Comparison of ENCODE assay signal across 8 cellular contexts in the genomic region with DNA sequence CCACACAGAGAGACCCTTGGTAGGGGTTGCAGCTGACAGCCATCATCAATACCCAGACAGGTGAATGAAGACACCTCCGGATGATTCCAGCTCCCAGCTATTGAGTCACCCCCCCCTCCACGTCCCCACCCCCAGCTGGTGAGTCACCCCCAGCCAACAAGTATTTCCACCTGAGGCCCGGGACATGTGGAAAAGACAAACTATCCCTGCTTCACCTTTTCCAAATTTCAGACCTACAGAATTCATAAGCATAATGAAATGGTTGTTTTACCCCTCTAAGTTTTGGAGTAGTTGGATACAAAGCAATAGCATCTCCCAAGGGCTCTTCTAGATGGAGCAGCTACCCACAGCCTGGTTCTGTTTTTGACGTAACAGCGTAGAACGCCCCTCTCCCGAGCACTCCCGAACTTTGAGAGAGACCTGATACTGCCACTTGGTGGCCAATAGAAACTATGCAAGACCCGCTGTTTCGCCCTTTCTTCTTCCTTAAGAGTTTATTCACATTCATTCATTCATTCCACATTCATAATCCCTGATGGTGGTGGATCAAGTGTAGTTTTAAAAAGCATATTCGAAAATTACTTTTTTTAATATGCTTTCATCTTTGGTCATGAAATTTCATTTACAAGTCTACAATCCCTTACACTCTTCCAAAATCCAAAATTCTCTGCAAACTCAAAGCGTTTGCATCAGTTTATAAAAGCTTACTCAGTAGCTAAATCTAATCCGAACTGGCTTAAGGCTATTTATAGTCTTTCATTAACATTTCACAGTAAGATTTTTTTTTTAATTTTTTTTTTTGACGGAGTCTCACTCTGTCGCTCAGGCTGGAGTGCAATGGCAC. TPM values are rescaled to one million over a fixed set of nuclear protein-coding genes. Genes with fewer than 3 reads are reported as not detected.
DNase-seq lines count a peak whose midpoint lies in the region; ATAC-seq and TF ChIP-seq lines count a peak whose summit lies in the region.

No MANE protein-coding gene starts in this region.

- no peak overlapping the region for H3K27ac ChIP-seq in Peyer's patch
- H3K27ac ChIP-seq in mesenchymal stem cell (ENCODE audit: low read length, poor library complexity, severe bottlenecking): no peak overlapping the region

- BruUV-seq in Caco-2 (replicated peaks; lab: Mats Ljungman, UMichigan): no TSS peak

- no peak for TF ChIP-seq POLR2A in Peyer's patch (IDR thresholded peaks at IDR 0.05)

- H3K18ac ChIP-seq in mesenchymal stem cell (ENCODE audit: low read depth in 1 of 2, low read length in 2 of 2): no peak overlapping the region

- H2BK5ac ChIP-seq in mesenchymal stem cell (ENCODE audit: low read depth, low read length, poor library complexity, severe bottlenecking): no peak overlapping the region

- no peaks in the 10 kb centered on the region for H3K79me1 ChIP-seq in mesenchymal stem cell (replicated peaks; ENCODE audit: low read length, poor library complexity, severe bottlenecking)

- H4K91ac ChIP-seq in mesenchymal stem cell (ENCODE audit: low read length): no peak overlapping the region

- H4K8ac ChIP-seq in mesenchymal stem cell (ENCODE audit: low read length): no peak overlapping the region

- peaks cover 6% of the 10 kb centered on the region for H3K36me3 Mint-ChIP-seq in Caco-2 (ENCODE audit: insufficient read depth, unreplicated experiment)

- peak; percentile 71 to 73 for DNase-seq in Caco-2
- peak; percentile 62 for DNase-seq in HT-29 (ENCODE audit: low spot score)
- no peak for DNase-seq in Peyer's patch
- peak; percentile 19 to 63 for DNase-seq in cardiac fibroblast (ENCODE audit: low read depth in 2 of 2)
- DNase-seq in mesenchymal stem cell: peak; percentile 9

- POLR2A ChIA-PET in Caco-2 (lab: Charles Lee): no interaction called here

- H3K9ac ChIP-seq in mesenchymal stem cell (ENCODE audit: low read length): no peak overlapping the region

- H3K9me3 Mint-ChIP-seq in Caco-2 (ENCODE audit: unreplicated experiment): peaks cover 9% of the 10 kb centered on the region

- H2BK12ac ChIP-seq in mesenchymal stem cell (ENCODE audit: low read length in 2 of 2): no peak overlapping the region

- H3K4me1 ChIP-seq in Caco-2 (no peaks in the 10 kb centered on the region), Peyer's patch (no peaks in the 10 kb centered on the region), mesenchymal stem cell (ENCODE audit: control insufficient read depth, insufficient read depth, low read depth, low read length) (no peaks in the 10 kb centered on the region)

- intact Hi-C loops in Caco-2 (cut with micrococcal nuclease; ENCODE audit: unreplicated experiment): loop anchor here (1.0 kb wide), 1 partner anchor 144 kb away; no protein-coding TSS in a partner anchor

- no peaks in the 10 kb centered on the region for H3K9me3 ChIP-seq in Caco-2
- H3K9me3 ChIP-seq in Peyer's patch: no peaks in the 10 kb centered on the region
- H3K9me3 ChIP-seq in mesenchymal stem cell (ENCODE audit: control insufficient read depth, low read length): peaks cover 7% of the 10 kb centered on the region

- peak overlapping the region; percentile 40 for H3K4me3 Mint-ChIP-seq in Caco-2 (ENCODE audit: unreplicated experiment)

- H3K27ac Mint-ChIP-seq in Caco-2 (ENCODE audit: unreplicated experiment): no peak overlapping the region

- H3K27me3 ChIP-seq in Caco-2 (replicated peaks; ENCODE audit: control insufficient read depth, insufficient read depth, low read length) (no peaks in the 10 kb centered on the region; the same call in 1 of the 2 replicates), Peyer's patch (no peaks in the 10 kb centered on the region), mesenchymal stem cell (ENCODE audit: control insufficient read depth in 1 of 2, insufficient read depth in 1 of 2, low read length in 2 of 2) (peaks cover 6 to 12% of the 10 kb centered on the region in 2 experiments)

- H3K14ac ChIP-seq in mesenchymal stem cell (ENCODE audit: low read length in 2 of 2): no peak overlapping the region

- 43% methylated on average over 10 of the region's 15 CpGs for WGBS in mesenchymal stem cell

- ATAC-seq in GM19463 (IDR thresholded peaks at IDR 0.05; ENCODE audit: unreplicated experiment): no peak
- no peak for ATAC-seq in GM19452 (IDR thresholded peaks at IDR 0.05; ENCODE audit: unreplicated experiment)
- ATAC-seq in HG03469 (IDR thresholded peaks at IDR 0.05; ENCODE audit: unreplicated experiment): no peak

- TF ChIP-seq CTCF in Caco-2 (IDR thresholded peaks at IDR 0.05; ENCODE audit: insufficient read depth in 1 of 2, low read depth in 1 of 2, low read length in 1 of 2, severe bottlenecking in 1 of 2, unreplicated experiment in 1 of 2) (peak; percentile 94 to 96), Peyer's patch (IDR thresholded peaks at IDR 0.05) (peak; percentile 23 to 83 (median 52)), cardiac fibroblast (IDR thresholded peaks at IDR 0.05; ENCODE audit: low read depth, low read length) (peak; percentile 64)

- H3K36me3 ChIP-seq in Caco-2 (ENCODE audit: control insufficient read depth, insufficient read depth, low read length) (no peaks in the 10 kb centered on the region), Peyer's patch (no peaks in the 10 kb centered on the region), mesenchymal stem cell (ENCODE audit: control insufficient read depth in 1 of 2, insufficient read depth in 2 of 2, low read depth in 1 of 2, low read length in 2 of 2) (no peaks in the 10 kb centered on the region)

- CTCF ChIA-PET in Caco-2 (lab: Charles Lee): interaction anchor here (0.5 to 1.3 kb wide), 10 partner anchors 9 to 157 kb away, joined by 3 to 9 read pairs (median 3); a partner anchor contains a TSS

- H3K27me3 Mint-ChIP-seq in Caco-2 (ENCODE audit: insufficient read depth, unreplicated experiment): peaks cover 2% of the 10 kb centered on the region

- H3K4ac ChIP-seq in mesenchymal stem cell (ENCODE audit: low read depth in 1 of 2, low read length in 2 of 2): no peak overlapping the region

- no peak overlapping the region for H3K4me3 ChIP-seq in Caco-2 (ENCODE audit: low read depth, low read length)
- no peak overlapping the region for H3K4me3 ChIP-seq in Peyer's patch
- H3K4me3 ChIP-seq in cardiac fibroblast (replicated peaks in 1 of 2; ENCODE audit: low read depth in 2 of 2, low read length in 2 of 2): no peak overlapping the region
- no peak overlapping the region for H3K4me3 ChIP-seq in mesenchymal stem cell (ENCODE audit: insufficient read depth in 1 of 2, low read depth in 1 of 2, low read length in 2 of 2)

- no peak overlapping the region for H2AFZ ChIP-seq in mesenchymal stem cell (ENCODE audit: low read depth, low read length)

- H2AK5ac ChIP-seq in mesenchymal stem cell (ENCODE audit: low read length, severe bottlenecking): no peak overlapping the region

- H2BK15ac ChIP-seq in mesenchymal stem cell (ENCODE audit: low read depth, poor library complexity, severe bottlenecking): no peak overlapping the region

- no peak overlapping the region for H2BK120ac ChIP-seq in mesenchymal stem cell (ENCODE audit: low read depth, low read length)

- H3K23ac ChIP-seq in mesenchymal stem cell (ENCODE audit: low read length in 2 of 2): no peak overlapping the region

- H3K4me1 Mint-ChIP-seq in Caco-2 (ENCODE audit: low read depth, unreplicated experiment): peaks cover 7% of the 10 kb centered on the region

- H3K4me2 ChIP-seq in mesenchymal stem cell (ENCODE audit: low read length, poor library complexity, severe bottlenecking): no peak overlapping the region

RNA-seq across cellular contexts. Expression of a gene that starts 15.1 kb away (rescaled TPM):
- total RNA-seq in Caco-2 (2022) (not detected in 2 replicates), Peyer's patch (10 to 100 TPM in 1 of 4 donors, 1 to 10 TPM in 3; 3.2 to 41.3 (median 7.2) TPM)
- total RNA-seq in HT-29 (2014; rRNA removed; shearing (Covaris generic)): not detected in 2 replicates
- polyA plus RNA-seq in mesenchymal stem cell (2013, experiment 1 of 2): not detected
- polyA plus RNA-seq in mesenchymal stem cell (2013, experiment 2 of 2): not detected

RNA-seq across cellular contexts. Expression of a gene that starts 42.2 kb away (rescaled TPM):
- total RNA-seq in Caco-2 (2022): 18.2 and 20.0 TPM in 2 replicates
- total RNA-seq in HT-29 (2014; rRNA removed; shearing (Covaris generic)): 21.0 and 21.4 TPM in 2 replicates
- 10 to 100 TPM in 2 of 4 donors, 1 to 10 TPM in 2; 5.1 to 32.2 (median 11.0) TPM for total RNA-seq in Peyer's patch
- polyA plus RNA-seq in mesenchymal stem cell (2013, experiment 1 of 2): 3.1 TPM
- polyA plus RNA-seq in mesenchymal stem cell (2013, experiment 2 of 2): 3.0 TPM

Comparison
In these comparisons a context has a peak if more than half of its experiments do, and no peak if none do; other contexts are left out.
1. DNase-seq: peak in Caco-2 (2 of 2), HT-29 (single experiment), cardiac fibroblast (2 of 2) and mesenchymal stem cell (single experiment); none in Peyer's patch (0 of 3).
2. Peak in every context shown above with its lines, with median percentiles within 50 percentile points of each other: CTCF ChIP-seq.